Comparison of ENCODE assay signal across 15 cellular contexts in the genomic region with DNA sequence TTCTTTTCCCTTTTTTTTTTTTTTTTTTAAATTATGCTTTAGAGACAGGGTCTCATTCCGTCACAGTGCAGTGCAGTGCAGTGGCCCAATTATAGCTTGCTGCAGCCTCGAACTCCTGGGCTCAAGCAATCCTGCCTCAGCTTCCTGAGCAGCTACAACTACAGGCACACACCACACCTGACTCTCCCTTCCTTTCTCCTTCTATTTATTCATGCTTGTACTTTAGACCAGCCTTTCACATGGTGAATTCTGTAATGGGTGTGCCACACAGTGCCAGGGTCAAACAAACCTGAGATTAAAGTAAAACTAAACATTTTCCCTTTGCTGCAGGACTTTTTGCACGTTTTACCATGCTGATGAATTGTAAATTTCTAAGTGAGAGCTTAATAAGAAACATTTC. TPM values are rescaled to one million over a fixed set of nuclear protein-coding genes. Genes with fewer than 3 reads are reported as not detected.
"Had no signal": no experiment of that assay in that cellular context is flagged by ENCODE, and none has a peak within 500 bp of the region (broad histone marks: within the 10 kb centered on the region; RNA-seq: fewer than 3 reads in every experiment).

No MANE protein-coding gene starts in this region.

- DNase-seq: activated CD4-positive, alpha-beta T cell treated with anti-CD3 and anti-CD28 coated beads, Interleukin-2, amount 10 ng/mL, durations not matched to agents 7 days and 5 days; activated CD4-positive, CD25-positive, alpha-beta regulatory T cell; activated CD8-positive, alpha-beta memory T cell treated with anti-CD3 and anti-CD28 coated beads for 24 hours; activated naive CD8-positive, alpha-beta T cell treated with anti-CD3 and anti-CD28 coated beads, Interleukin-2, amount 10 ng/mL, durations not matched to agents 7 days and 5 days; aorta; endodermal cell; heart right ventricle; naive thymus-derived CD8-positive, alpha-beta T cell; stimulated activated naive CD8-positive, alpha-beta T cell treated with anti-CD3 and anti-CD28 coated beads, Interleukin-15, Interleukin-2, amounts not matched to agents 100 U/mL and 50 U/mL, for 24 hours; upper lobe of right lung had no signal

- H3K36me3 ChIP-seq: gastroesophageal sphincter, heart right ventricle, right atrium auricular region, suprapubic skin, upper lobe of right lung had no signal

- FAIRE-seq: islet of Langerhans had no signal

- ATAC-seq: gastroesophageal sphincter; heart right ventricle; naive thymus-derived CD8-positive, alpha-beta T cell; stimulated activated naive CD8-positive, alpha-beta T cell treated with anti-CD3 and anti-CD28 coated beads, Interleukin-15, Interleukin-2, amounts not matched to agents 100 U/mL and 50 U/mL, for 24 hours had no signal

- H3K27ac ChIP-seq: gastroesophageal sphincter, heart right ventricle, skin epidermis, suprapubic skin, upper lobe of right lung had no signal

- H3K9me3 ChIP-seq: gastroesophageal sphincter, heart right ventricle, right atrium auricular region, suprapubic skin, upper lobe of right lung had no signal

- H3K27me3 ChIP-seq: gastroesophageal sphincter, right atrium auricular region, suprapubic skin, upper lobe of right lung had no signal

- H3K4me1 ChIP-seq: gastroesophageal sphincter had no signal

- H3K4me3 ChIP-seq: gastroesophageal sphincter, heart right ventricle, right atrium auricular region, skin epidermis, suprapubic skin, upper lobe of right lung had no signal

RNA-seq across cellular contexts. Expression of a gene that starts 8.0 kb away (rescaled TPM):
- total RNA-seq: activated naive CD8-positive, alpha-beta T cell treated with anti-CD3 and anti-CD28 coated beads, Interleukin-2, amount 10 ng/mL, durations not matched to agents 7 days and 5 days; naive thymus-derived CD8-positive, alpha-beta T cell had no signal
